ENCODE assay signal across 13 cellular contexts in the genomic region with DNA sequence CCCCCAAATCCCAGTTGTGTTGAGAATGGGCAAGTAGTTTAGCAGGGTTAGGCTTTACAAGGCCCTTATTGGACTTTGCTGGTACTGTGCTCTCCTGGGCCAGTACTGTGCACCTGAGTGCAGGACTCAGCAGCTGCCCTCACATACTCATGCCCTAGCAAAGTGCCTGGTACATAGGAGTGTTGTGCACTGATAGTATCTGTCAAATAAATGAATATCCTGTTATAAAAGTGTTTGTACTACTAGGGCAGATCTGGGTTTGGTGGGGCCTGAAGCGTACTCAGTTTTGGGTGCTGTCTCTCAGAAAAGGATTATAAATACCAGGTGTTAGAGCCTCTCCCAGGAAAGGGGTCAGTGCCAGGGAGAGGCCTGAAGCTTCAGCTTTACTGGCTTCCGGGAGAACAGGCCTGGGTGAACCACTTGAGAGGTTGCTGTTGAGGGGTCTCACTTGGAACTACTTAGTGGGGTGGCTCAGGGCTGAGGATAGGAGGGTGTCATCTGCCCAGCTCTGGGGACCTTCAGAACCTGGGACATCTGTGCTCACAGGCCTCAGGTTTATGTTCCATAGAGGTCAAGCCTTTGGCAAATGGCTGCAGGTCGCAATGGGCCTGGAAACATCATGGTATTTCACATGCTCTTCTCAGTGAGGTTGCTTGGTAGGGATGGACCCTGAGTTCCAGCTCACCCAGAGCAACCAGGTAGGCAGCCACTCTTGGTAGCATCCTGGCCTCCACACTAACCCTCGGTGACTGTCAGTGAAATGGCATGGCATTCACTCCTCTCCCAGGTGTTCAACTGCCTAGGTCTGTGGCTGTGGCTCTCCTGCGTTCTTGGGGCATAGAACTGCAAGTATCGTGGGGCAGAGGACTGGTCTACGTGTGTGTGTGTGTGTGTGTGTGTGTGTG.
DNase-seq lines count a peak whose midpoint lies in the region; ATAC-seq, FAIRE-seq and TF ChIP-seq lines count a peak whose summit lies in the region.
"Had no signal": no experiment of that assay in that cellular context is flagged by ENCODE, and none has a peak within 500 bp of the region (broad histone marks: within the 10 kb centered on the region; RNA-seq: fewer than 3 reads in every experiment).

No MANE protein-coding gene starts in this region.

- DNase-seq in activated CD4-positive, alpha-beta T cell treated with anti-CD3 and anti-CD28 coated beads, Interleukin-2, amount 10 ng/mL, durations not matched to agents 24 days and 14 days, result no peak
- no peak for DNase-seq in activated CD4-positive, alpha-beta T cell treated with anti-CD3 and anti-CD28 coated beads for 1 hour
- DNase-seq in ascending aorta (ENCODE audit: low spot score in 2 of 2), result no peak
- DNase-seq in small intestine, result no peak
- no peak for DNase-seq in DMS79 (lab: John Stamatoyannopoulos, UW)
- DNase-seq: activated CD4-positive, alpha-beta T cell treated with anti-CD3 and anti-CD28 coated beads for 48 hours; NCI-H446 treated with DMSO at 0.1 percent for 48 hours; stimulated activated CD4-positive, alpha-beta T cell treated with anti-CD3 and anti-CD28 coated beads, Interleukin-1b, Interleukin-23, amount 100 ng/mL, for 48 hours had no signal

- H3K27me3 Mint-ChIP-seq in activated CD4-positive, alpha-beta T cell treated with anti-CD3 and anti-CD28 coated beads, Interleukin-2, amount 10 ng/mL, durations not matched to agents 24 days and 14 days, result no peaks in the 10 kb centered on the region

- peaks cover 76 to 92% of the 10 kb centered on the region in 2 donors for H3K4me1 ChIP-seq in ascending aorta
- H3K4me1 ChIP-seq in muscle layer of colon (ENCODE audit: insufficient read depth, low read length), result peaks cover 96% of the 10 kb centered on the region
- peaks cover 75% of the 10 kb centered on the region for H3K4me1 ChIP-seq in thymus (ENCODE audit: control insufficient read depth, insufficient read depth, low read length)
- peaks cover 71% of the 10 kb centered on the region in 2 donors for H3K4me1 ChIP-seq in small intestine (ENCODE audit: control insufficient read depth in 2 of 2, insufficient read depth in 1 of 2, low read depth in 1 of 2, low read length in 1 of 2)

- ATAC-seq in HG02759 (IDR thresholded peaks at IDR 0.05; ENCODE audit: unreplicated experiment), result no peak

- no peaks in the 10 kb centered on the region for H3K36me3 Mint-ChIP-seq in activated CD4-positive, alpha-beta T cell treated with anti-CD3 and anti-CD28 coated beads, Interleukin-2, amount 10 ng/mL, durations not matched to agents 24 days and 14 days (ENCODE audit: low read depth)

- no peak for TF ChIP-seq CTCF in ascending aorta (IDR thresholded peaks at IDR 0.05)

- peak overlapping the region; percentile 59 for H3K9ac ChIP-seq in muscle layer of colon (ENCODE audit: low read length)
- H3K9ac ChIP-seq: KMS-11 had no signal

- intact Hi-C loops in activated CD4-positive, alpha-beta T cell treated with anti-CD3 and anti-CD28 coated beads, Interleukin-2, amount 10 ng/mL, durations not matched to agents 24 days and 14 days (cut with micrococcal nuclease), result loop anchor here (5.0 to 10.0 kb wide), 2 partner anchors 103 to 291 kb away; partner anchors contain the start of gene USP28
- intact Hi-C loops in ascending aorta (cut with DNase I), result loop anchor here (5.0 kb wide), 1 partner anchor 33 kb away; no protein-coding TSS in a partner anchor

- no peak overlapping the region for H3K4me3 Mint-ChIP-seq in activated CD4-positive, alpha-beta T cell treated with anti-CD3 and anti-CD28 coated beads, Interleukin-2, amount 10 ng/mL, durations not matched to agents 24 days and 14 days

- peak overlapping the region; percentile 92 to 99 for H3K27ac ChIP-seq in ascending aorta
- peak overlapping the region; percentile 98 for H3K27ac ChIP-seq in muscle layer of colon (ENCODE audit: low read depth, low read length)
- H3K27ac ChIP-seq in thymus (ENCODE audit: low read depth), result peak overlapping the region; percentile 57
- peak overlapping the region in 1 of 2 donors; percentile 99 for H3K27ac ChIP-seq in small intestine (ENCODE audit: low read depth in 1 of 2, low read length in 1 of 2)

- H3K27ac Mint-ChIP-seq in activated CD4-positive, alpha-beta T cell treated with anti-CD3 and anti-CD28 coated beads, Interleukin-2, amount 10 ng/mL, durations not matched to agents 24 days and 14 days, result peak overlapping the region; percentile 9

- no peak for FAIRE-seq in small intestine (lab: Jason Lieb, UNC)
- FAIRE-seq: A204.1 had no signal

- H3K27me3 ChIP-seq in ascending aorta (no peaks in the 10 kb centered on the region), muscle layer of colon (ENCODE audit: control insufficient read depth in 1 of 2, insufficient read depth in 2 of 2, low read length in 2 of 2) (no peaks in the 10 kb centered on the region), thymus (ENCODE audit: control insufficient read depth, insufficient read depth) (no peaks in the 10 kb centered on the region), small intestine (ENCODE audit: control insufficient read depth in 2 of 2, insufficient read depth in 2 of 2, low read length in 2 of 2) (no peaks in the 10 kb centered on the region)

- H3K4me1 Mint-ChIP-seq in activated CD4-positive, alpha-beta T cell treated with anti-CD3 and anti-CD28 coated beads, Interleukin-2, amount 10 ng/mL, durations not matched to agents 24 days and 14 days, result peaks cover 71% of the 10 kb centered on the region

- H3K36me3 ChIP-seq in ascending aorta, result peaks cover 0 to 27% of the 10 kb centered on the region in 2 donors
- no peaks in the 10 kb centered on the region for H3K36me3 ChIP-seq in muscle layer of colon (ENCODE audit: insufficient read depth, low read length)
- H3K36me3 ChIP-seq in thymus (ENCODE audit: control insufficient read depth, insufficient read depth), result no peaks in the 10 kb centered on the region
- H3K36me3 ChIP-seq in small intestine (ENCODE audit: control insufficient read depth in 2 of 2, insufficient read depth in 2 of 2, low read length in 2 of 2), result peaks cover 0 to 2% of the 10 kb centered on the region in 2 donors

- H3K4me3 ChIP-seq in ascending aorta (no peak overlapping the region), muscle layer of colon (ENCODE audit: low read depth in 1 of 2, low read length in 2 of 2) (no peak overlapping the region), thymus (ENCODE audit: low read length) (no peak overlapping the region), small intestine (ENCODE audit: low read depth in 1 of 2, low read length in 2 of 2) (no peak overlapping the region)

- H3K9me3 ChIP-seq in ascending aorta (no peaks in the 10 kb centered on the region), muscle layer of colon (ENCODE audit: low read length) (no peaks in the 10 kb centered on the region), thymus (ENCODE audit: control insufficient read depth) (no peaks in the 10 kb centered on the region), small intestine (ENCODE audit: control insufficient read depth, low read depth) (no peaks in the 10 kb centered on the region)

- whole genome bisulfite sequencing in thymus, result 49% methylated on average over 7 of the region's 7 CpGs
- 78 to 88% (median 88%) methylated on average over 7 of the region's 7 CpGs for WGBS in small intestine, 3 donors

- H3K9me3 Mint-ChIP-seq in activated CD4-positive, alpha-beta T cell treated with anti-CD3 and anti-CD28 coated beads, Interleukin-2, amount 10 ng/mL, durations not matched to agents 24 days and 14 days, result no peaks in the 10 kb centered on the region
